ENCODE assay signal across 21 cellular contexts in genomic region chr1:107739183-107739582, GRCh38.
DNase-seq lines count a peak whose midpoint lies in the region; ATAC-seq and TF ChIP-seq lines count a peak whose summit lies in the region.
"Had no signal": no experiment of that assay in that cellular context is flagged by ENCODE, and none has a peak within 500 bp of the region (broad histone marks: within the 10 kb centered on the region; RNA-seq: fewer than 3 reads in every experiment).

No MANE protein-coding gene starts in this region.

- intact Hi-C loops in breast epithelium (cut with DNase I; ENCODE audit: low total_unique reads): no loop called here
- intact Hi-C loops in mammary epithelial cell (cut with micrococcal nuclease): no loop called here
- intact Hi-C loops in spleen (cut with DNase I; ENCODE audit: low total_unique reads): no loop called here
- intact Hi-C loops in esophagus muscularis mucosa (cut with DNase I): no loop called here

- no peaks in the 10 kb centered on the region for H3K27me3 Mint-ChIP-seq in IgD-negative memory B cell
- H3K27me3 Mint-ChIP-seq: activated naive CD4-positive, alpha-beta T cell treated with anti-CD3 and anti-CD28 coated beads, Interleukin-2, amount 10 ng/mL, durations not matched to agents 7 days and 5 days; CD8-positive, alpha-beta memory T cell; progenitor cell of endocrine pancreas had no signal

- H3K23ac ChIP-seq in mesenchymal stem cell (ENCODE audit: low read length in 2 of 2): no peak overlapping the region

- H3K9ac ChIP-seq in mammary epithelial cell (ENCODE audit: insufficient read depth, low read length) (no peak overlapping the region), mesenchymal stem cell (ENCODE audit: low read length) (no peak overlapping the region)
- H3K9ac ChIP-seq: KMS-11 had no signal

- H3K27ac ChIP-seq in breast epithelium: peak overlapping the region; percentile 62 to 69
- H3K27ac ChIP-seq in mammary epithelial cell (ENCODE audit: insufficient read depth, low read depth, low read length): no peak overlapping the region
- no peak overlapping the region for H3K27ac ChIP-seq in gastroesophageal sphincter
- peak overlapping the region in 6 of 8 donors; percentile 40 to 60 (median 50) for H3K27ac ChIP-seq in spleen
- no peak overlapping the region for H3K27ac ChIP-seq in esophagus muscularis mucosa (replicated peaks in 1 of 4)
- no peak overlapping the region for H3K27ac ChIP-seq in mesenchymal stem cell (ENCODE audit: low read length, poor library complexity, severe bottlenecking)
- H3K27ac ChIP-seq: body of pancreas, dorsolateral prefrontal cortex, KMS-11, upper lobe of left lung had no signal

- H3K4me2 ChIP-seq in mammary epithelial cell (ENCODE audit: insufficient read depth, low read depth, low read length) (no peak overlapping the region), mesenchymal stem cell (ENCODE audit: low read length, poor library complexity, severe bottlenecking) (no peak overlapping the region)
- H3K4me2 ChIP-seq: KMS-11 had no signal

- peaks cover 7% of the 10 kb centered on the region for H3K36me3 Mint-ChIP-seq in IgD-negative memory B cell
- H3K36me3 Mint-ChIP-seq: activated naive CD4-positive, alpha-beta T cell treated with anti-CD3 and anti-CD28 coated beads, Interleukin-2, amount 10 ng/mL, durations not matched to agents 7 days and 5 days had no signal

- peak; percentile 66 for ATAC-seq in gastroesophageal sphincter
- ATAC-seq: activated CD4-positive, CD25-positive, alpha-beta regulatory T cell treated with anti-CD3 and anti-CD28 coated beads, Interleukin-2, amount 50 U/mL, for 24 hours; body of pancreas had no signal

- in situ Hi-C loops in mammary epithelial cell (cut with MboI; ENCODE audit: low sequenced_read_pairs in 2 of 2): loop anchor here (25.0 kb wide), 3 partner anchors 202 to 452 kb away; no protein-coding TSS in a partner anchor

- H3K4ac ChIP-seq in mesenchymal stem cell (ENCODE audit: low read depth in 1 of 2, low read length in 2 of 2): no peak overlapping the region

- H3K27me3 ChIP-seq in breast epithelium (no peaks in the 10 kb centered on the region), mammary epithelial cell (ENCODE audit: insufficient read depth, low read length) (no peaks in the 10 kb centered on the region), gastroesophageal sphincter (no peaks in the 10 kb centered on the region), spleen (replicated peaks in 1 of 7) (no peaks in the 10 kb centered on the region), esophagus muscularis mucosa (no peaks in the 10 kb centered on the region), mesenchymal stem cell (ENCODE audit: control insufficient read depth in 1 of 2, insufficient read depth in 1 of 2, low read length in 2 of 2) (no peaks in the 10 kb centered on the region)
- H3K27me3 ChIP-seq: body of pancreas, dorsolateral prefrontal cortex, upper lobe of left lung had no signal

- no peaks in the 10 kb centered on the region for H3K79me1 ChIP-seq in mesenchymal stem cell (replicated peaks; ENCODE audit: low read length, poor library complexity, severe bottlenecking)

- peak overlapping the region; percentile 54 to 80 (median 69) for H3K27ac Mint-ChIP-seq in IgD-negative memory B cell
- H3K27ac Mint-ChIP-seq: activated naive CD4-positive, alpha-beta T cell treated with anti-CD3 and anti-CD28 coated beads, Interleukin-2, amount 10 ng/mL, durations not matched to agents 7 days and 5 days; CD8-positive, alpha-beta memory T cell; progenitor cell of endocrine pancreas had no signal

- H2BK120ac ChIP-seq in mesenchymal stem cell (ENCODE audit: low read depth, low read length): no peak overlapping the region

- no peak overlapping the region for H2BK5ac ChIP-seq in mesenchymal stem cell (ENCODE audit: low read depth, low read length, poor library complexity, severe bottlenecking)

- TF ChIP-seq EP300 in gastroesophageal sphincter (IDR thresholded peaks at IDR 0.05) (no peak), esophagus muscularis mucosa (IDR thresholded peaks at IDR 0.05) (no peak)

- H4K91ac ChIP-seq in mesenchymal stem cell (ENCODE audit: low read length): no peak overlapping the region

- 95% methylated on average over 4 of the region's 4 CpGs for WGBS in mammary epithelial cell (ENCODE audit: low coverage, missing lambda C conversion rate)
- WGBS in gastroesophageal sphincter (ENCODE audit: low coverage in 1 of 2), 2 donors: 47 to 48% methylated on average over 4 of the region's 4 CpGs
- 52 to 58% (median 56%) methylated on average over 4 of the region's 4 CpGs for WGBS in spleen, 5 donors
- WGBS in esophagus muscularis mucosa: 62% methylated on average over 4 of the region's 4 CpGs
- WGBS in mesenchymal stem cell: 96% methylated on average over 2 of the region's 4 CpGs

- H2BK15ac ChIP-seq in mesenchymal stem cell (ENCODE audit: low read depth, poor library complexity, severe bottlenecking): no peak overlapping the region

- peaks cover 27 to 41% (median 28%) of the 10 kb centered on the region in 3 donors for H3K4me1 Mint-ChIP-seq in IgD-negative memory B cell
- H3K4me1 Mint-ChIP-seq: activated naive CD4-positive, alpha-beta T cell treated with anti-CD3 and anti-CD28 coated beads, Interleukin-2, amount 10 ng/mL, durations not matched to agents 7 days and 5 days had no signal

- no peak for TF ChIP-seq CTCF in breast epithelium (IDR thresholded peaks at IDR 0.05)
- TF ChIP-seq CTCF in mammary epithelial cell (conservative IDR thresholded peaks at IDR 0.05 in 1 of 2, IDR thresholded peaks at IDR 0.05 in 1 of 2; ENCODE audit: extremely low read depth in 1 of 2, insufficient read depth in 1 of 2, low read depth in 1 of 2, low read length in 2 of 2): no peak
- TF ChIP-seq CTCF in gastroesophageal sphincter (IDR thresholded peaks at IDR 0.05): no peak
- no peak for TF ChIP-seq CTCF in spleen (IDR thresholded peaks at IDR 0.05 in 8 of 11, conservative IDR thresholded peaks at IDR 0.05 in 3 of 11)
- TF ChIP-seq CTCF in esophagus muscularis mucosa (IDR thresholded peaks at IDR 0.05): no peak

- no peak overlapping the region for H2BK12ac ChIP-seq in mesenchymal stem cell (ENCODE audit: low read length in 2 of 2)

- no peak overlapping the region for H3K18ac ChIP-seq in mesenchymal stem cell (ENCODE audit: low read depth in 1 of 2, low read length in 2 of 2)

- no peaks in the 10 kb centered on the region for H3K79me2 ChIP-seq in mammary epithelial cell (ENCODE audit: insufficient read depth, low read length)

- dilution Hi-C loops in mammary epithelial cell (cut with HindIII; ENCODE audit: low sequenced_read_pairs): no loop called here

- H3K4me1 ChIP-seq in breast epithelium (no peaks in the 10 kb centered on the region), mammary epithelial cell (ENCODE audit: insufficient read depth, low read length) (no peaks in the 10 kb centered on the region), gastroesophageal sphincter (peaks cover 0 to 8% (median 0%) of the 10 kb centered on the region in 3 donors), spleen (peaks cover 5 to 34% (median 18%) of the 10 kb centered on the region in 6 donors), esophagus muscularis mucosa (peaks cover 0 to 19% (median 10%) of the 10 kb centered on the region in 4 donors), mesenchymal stem cell (ENCODE audit: control insufficient read depth, insufficient read depth, low read depth, low read length) (no peaks in the 10 kb centered on the region)
- H3K4me1 ChIP-seq: body of pancreas had no signal

- H3K4me3 ChIP-seq in breast epithelium (no peak overlapping the region), mammary epithelial cell (replicated peaks in 1 of 3; ENCODE audit: insufficient read depth in 1 of 3, low read depth in 2 of 3, low read length in 3 of 3) (no peak overlapping the region), gastroesophageal sphincter (no peak overlapping the region), spleen (no peak overlapping the region), esophagus muscularis mucosa (no peak overlapping the region), mesenchymal stem cell (ENCODE audit: insufficient read depth in 1 of 2, low read depth in 1 of 2, low read length in 2 of 2) (no peak overlapping the region)
- H3K4me3 ChIP-seq: body of pancreas, dorsolateral prefrontal cortex, upper lobe of left lung had no signal

- H2AK5ac ChIP-seq in mesenchymal stem cell (ENCODE audit: low read length, severe bottlenecking): no peak overlapping the region

- H3K9me3 Mint-ChIP-seq in IgD-negative memory B cell: peaks cover 0 to 1% (median 0%) of the 10 kb centered on the region in 3 donors
- H3K9me3 Mint-ChIP-seq: activated naive CD4-positive, alpha-beta T cell treated with anti-CD3 and anti-CD28 coated beads, Interleukin-2, amount 10 ng/mL, durations not matched to agents 7 days and 5 days had no signal

- no TSS peak for BruUV-seq in mammary epithelial cell (replicated peaks; lab: Mats Ljungman, UMichigan)

- H3K9me3 ChIP-seq in breast epithelium (no peaks in the 10 kb centered on the region), mammary epithelial cell (replicated peaks; ENCODE audit: insufficient read depth, low read length) (no peaks in the 10 kb centered on the region), gastroesophageal sphincter (no peaks in the 10 kb centered on the region), spleen (no peaks in the 10 kb centered on the region), esophagus muscularis mucosa (no peaks in the 10 kb centered on the region), mesenchymal stem cell (ENCODE audit: control insufficient read depth, low read length) (no peaks in the 10 kb centered on the region)
- H3K9me3 ChIP-seq: body of pancreas, upper lobe of left lung had no signal

- CTCF ChIA-PET in mammary epithelial cell (lab: Charles Lee; ENCODE audit: low non-redundant PET): no interaction called here

- TF ChIP-seq POLR2A in breast epithelium (IDR thresholded peaks at IDR 0.05): no peak
- no peak for TF ChIP-seq POLR2A in gastroesophageal sphincter (IDR thresholded peaks at IDR 0.05)
- TF ChIP-seq POLR2A in spleen (IDR thresholded peaks at IDR 0.05): no peak
- TF ChIP-seq POLR2A in esophagus muscularis mucosa (IDR thresholded peaks at IDR 0.05; ENCODE audit: low read depth): no peak

- peak overlapping the region in 3 of 4 donors; percentile 0 to 87 (median 43) for H3K4me3 Mint-ChIP-seq in IgD-negative memory B cell
- H3K4me3 Mint-ChIP-seq: activated naive CD4-positive, alpha-beta T cell treated with anti-CD3 and anti-CD28 coated beads, Interleukin-2, amount 10 ng/mL, durations not matched to agents 7 days and 5 days; CD8-positive, alpha-beta memory T cell had no signal

- no peaks in the 10 kb centered on the region for H4K20me1 ChIP-seq in mammary epithelial cell (ENCODE audit: insufficient read depth, low read length)

- no peak overlapping the region for H4K8ac ChIP-seq in mesenchymal stem cell (ENCODE audit: low read length)

- no peak overlapping the region for H3K14ac ChIP-seq in mesenchymal stem cell (ENCODE audit: low read length in 2 of 2)

- H2AFZ ChIP-seq in mammary epithelial cell (ENCODE audit: low read depth, low read length) (no peak overlapping the region), mesenchymal stem cell (ENCODE audit: low read depth, low read length) (no peak overlapping the region)

- H3K36me3 ChIP-seq in breast epithelium (no peaks in the 10 kb centered on the region), mammary epithelial cell (ENCODE audit: insufficient read depth, low read length) (no peaks in the 10 kb centered on the region), gastroesophageal sphincter (no peaks in the 10 kb centered on the region), spleen (peaks cover 0 to 33% (median 0%) of the 10 kb centered on the region in 6 donors), esophagus muscularis mucosa (no peaks in the 10 kb centered on the region), mesenchymal stem cell (ENCODE audit: control insufficient read depth in 1 of 2, insufficient read depth in 2 of 2, low read depth in 1 of 2, low read length in 2 of 2) (no peaks in the 10 kb centered on the region)

- DNase-seq in breast epithelium (ENCODE audit: low spot score in 2 of 2): no peak
- DNase-seq in mammary epithelial cell: no peak
- DNase-seq in spleen: no peak
- no peak for DNase-seq in stimulated activated CD4-positive, alpha-beta T cell treated with anti-CD3 and anti-CD28 coated beads, Interleukin-12 subunit alpha, Interleukin-12 subunit beta, amount 100 ng/mL, for 4 hours
- no peak for DNase-seq in esophagus muscularis mucosa (ENCODE audit: extremely low spot score)
- no peak for DNase-seq in mesenchymal stem cell
- DNase-seq: 8988T; activated CD8-positive, alpha-beta memory T cell treated with anti-CD3 and anti-CD28 coated beads, Interleukin-2, amount 50 U/mL, for 4 hours; activated naive CD4-positive, alpha-beta T cell treated with anti-CD3 and anti-CD28 coated beads, Interleukin-2, amount 10 ng/mL, durations not matched to agents 7 days and 5 days; CD8-positive, alpha-beta memory T cell; dorsolateral prefrontal cortex; NCI-H1436 treated with DMSO at 0.1 percent for 48 hours; NCI-H524 treated with DMSO at 0.1 percent for 48 hours; stimulated activated CD4-positive, alpha-beta T cell treated with anti-CD3 and anti-CD28 coated beads, Interleukin-2, amount 100 ng/mL, for 48 hours; upper lobe of left lung had no signal

Comparison
In these comparisons a context has a peak if more than half of its experiments do, and no peak if none do; other contexts are left out.
1. H3K27ac ChIP-seq: peak in breast epithelium (2 of 2) and spleen (6 of 8); none in mammary epithelial cell (single experiment), gastroesophageal sphincter (0 of 4), esophagus muscularis mucosa (0 of 4) and mesenchymal stem cell (single experiment).